Comparison of ENCODE assay signal across 9 cellular contexts in the genomic region with DNA sequence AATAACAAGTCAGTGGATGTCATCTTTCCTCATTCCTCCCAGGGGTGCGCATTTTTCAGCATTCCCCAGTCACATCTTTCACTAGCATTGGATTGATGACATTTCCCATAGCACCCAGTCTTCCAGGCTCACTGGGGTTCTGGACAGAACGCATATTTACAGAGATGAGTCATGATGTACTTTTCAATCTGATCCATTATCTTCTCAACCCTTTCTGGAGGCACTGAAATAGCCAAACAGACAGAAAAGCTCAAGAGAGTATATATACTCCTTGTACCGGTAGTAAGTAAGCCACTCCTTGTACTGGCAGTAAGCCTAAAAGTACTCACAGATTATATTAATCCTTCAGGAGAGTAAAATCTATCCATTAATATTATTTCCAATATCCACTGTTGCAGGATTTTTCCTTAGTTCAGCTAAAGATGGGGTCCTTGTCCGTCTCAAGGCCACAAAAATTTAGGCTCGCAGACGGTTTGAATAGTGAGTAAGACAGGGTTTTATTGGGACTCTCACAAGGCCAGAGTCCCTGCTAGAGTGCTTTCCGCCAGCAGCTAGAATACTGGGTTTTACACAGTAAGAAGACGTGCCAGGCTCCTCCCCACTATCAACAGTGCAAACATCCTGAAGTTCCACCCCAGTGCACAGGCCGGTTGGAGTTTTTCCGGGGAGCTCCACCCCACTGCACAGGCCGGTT.
DNase-seq lines count a peak whose midpoint lies in the region; ATAC-seq and TF ChIP-seq lines count a peak whose summit lies in the region.
"Had no signal": no experiment of that assay in that cellular context is flagged by ENCODE, and none has a peak within 500 bp of the region (broad histone marks: within the 10 kb centered on the region; RNA-seq: fewer than 3 reads in every experiment).

No MANE protein-coding gene starts in this region.

- no peak for TF ChIP-seq EP300 in ovary (IDR thresholded peaks at IDR 0.05)

- H3K79me2 ChIP-seq in DOHH2 (ENCODE audit: control insufficient read depth, low read length): no peaks in the 10 kb centered on the region

- H3K4me1 Mint-ChIP-seq in naive thymus-derived CD4-positive, alpha-beta T cell: peaks cover 0 to 2% (median 0%) of the 10 kb centered on the region in 7 donors

- H3K4me3 ChIP-seq in DOHH2 (ENCODE audit: low read length) (peak overlapping the region; percentile 41), esophagus squamous epithelium (no peak overlapping the region), ovary (no peak overlapping the region)
- H3K4me3 ChIP-seq in naive thymus-derived CD4-positive, alpha-beta T cell (ENCODE audit: low read length): no peak overlapping the region

- H3K9me3 ChIP-seq in DOHH2 (ENCODE audit: control insufficient read depth, insufficient read depth, low read length) (no peaks in the 10 kb centered on the region), esophagus squamous epithelium (no peaks in the 10 kb centered on the region), ovary (no peaks in the 10 kb centered on the region)
- no peaks in the 10 kb centered on the region for H3K9me3 ChIP-seq in naive thymus-derived CD4-positive, alpha-beta T cell (ENCODE audit: control insufficient read depth in 2 of 3, low read length in 3 of 3)

- no peaks in the 10 kb centered on the region for H3K27me3 ChIP-seq in DOHH2 (ENCODE audit: control insufficient read depth, low read length)
- no peaks in the 10 kb centered on the region for H3K27me3 ChIP-seq in esophagus squamous epithelium
- no peaks in the 10 kb centered on the region for H3K27me3 ChIP-seq in ovary
- no peaks in the 10 kb centered on the region for H3K27me3 ChIP-seq in naive thymus-derived CD4-positive, alpha-beta T cell (ENCODE audit: control insufficient read depth in 2 of 2, insufficient read depth in 2 of 2, low read length in 2 of 2)

- CTCF ChIA-PET in naive thymus-derived CD4-positive, alpha-beta T cell (lab: Charles Lee): no interaction called here

- POLR2A ChIA-PET in naive thymus-derived CD4-positive, alpha-beta T cell (lab: Charles Lee): no interaction called here

- ATAC-seq in HG03135 (IDR thresholded peaks at IDR 0.05; ENCODE audit: unreplicated experiment): no peak
- no peak for ATAC-seq in naive thymus-derived CD4-positive, alpha-beta T cell

- H3K27ac Mint-ChIP-seq in naive thymus-derived CD4-positive, alpha-beta T cell: no peak overlapping the region

- H3F3A ChIP-seq in DOHH2 (ENCODE audit: control insufficient read depth, insufficient read depth): peaks cover 3% of the 10 kb centered on the region; the same call in 1 of the 2 replicates

- TF ChIP-seq POLR2A in esophagus squamous epithelium (IDR thresholded peaks at IDR 0.05): no peak
- TF ChIP-seq POLR2A in ovary (IDR thresholded peaks at IDR 0.05): no peak

- WGBS in esophagus squamous epithelium, 2 donors: 30% methylated on average over 11 of the region's 11 CpGs
- 25 to 35% (median 30%) methylated on average over 11 of the region's 11 CpGs for WGBS in ovary, 3 donors

- no peaks in the 10 kb centered on the region for H3K9me2 ChIP-seq in DOHH2 (replicated peaks; ENCODE audit: control insufficient read depth, low read length)

- H3K4me2 ChIP-seq in DOHH2 (ENCODE audit: low read length): peak overlapping the region; percentile 57

- no peaks in the 10 kb centered on the region for H4K20me1 ChIP-seq in DOHH2 (ENCODE audit: control insufficient read depth, insufficient read depth, low read depth, low read length)

- H3K4me1 ChIP-seq in DOHH2 (ENCODE audit: control insufficient read depth, low read length) (peaks cover 19% of the 10 kb centered on the region), esophagus squamous epithelium (peaks cover 0 to 36% (median 8%) of the 10 kb centered on the region in 3 donors), ovary (ENCODE audit: insufficient read depth) (peaks cover 2% of the 10 kb centered on the region)
- H3K4me1 ChIP-seq in naive thymus-derived CD4-positive, alpha-beta T cell (ENCODE audit: control insufficient read depth in 2 of 2, insufficient read depth in 2 of 2, low read length in 2 of 2): no peaks in the 10 kb centered on the region

- no peaks in the 10 kb centered on the region for H3K36me3 Mint-ChIP-seq in naive thymus-derived CD4-positive, alpha-beta T cell

- no peaks in the 10 kb centered on the region for H3K9me3 Mint-ChIP-seq in naive thymus-derived CD4-positive, alpha-beta T cell

- no peaks in the 10 kb centered on the region for H3K36me3 ChIP-seq in DOHH2 (ENCODE audit: control insufficient read depth, low read length)
- H3K36me3 ChIP-seq in esophagus squamous epithelium: no peaks in the 10 kb centered on the region
- H3K36me3 ChIP-seq in ovary: no peaks in the 10 kb centered on the region
- no peaks in the 10 kb centered on the region for H3K36me3 ChIP-seq in naive thymus-derived CD4-positive, alpha-beta T cell (ENCODE audit: control insufficient read depth in 2 of 3, insufficient read depth in 3 of 3, low read length in 3 of 3)

- H3K27ac ChIP-seq in DOHH2 (ENCODE audit: low read depth, low read length): no peak overlapping the region
- H3K27ac ChIP-seq in esophagus squamous epithelium: peak overlapping the region; percentile 69 to 81 (median 74)
- peak overlapping the region in 1 of 2 donors; percentile 64 for H3K27ac ChIP-seq in ovary
- H3K27ac ChIP-seq in naive thymus-derived CD4-positive, alpha-beta T cell (ENCODE audit: low read depth, low read length): no peak overlapping the region

- no peaks in the 10 kb centered on the region for H3K27me3 Mint-ChIP-seq in naive thymus-derived CD4-positive, alpha-beta T cell

- DNase-seq in NCI-H774 (lab: John Stamatoyannopoulos, UW) (peak; percentile 28), esophagus squamous epithelium (lab: John Stamatoyannopoulos, UW) (no peak), ovary (peak; percentile 32 to 55 (median 45)), foreskin melanocyte (no peak)
- DNase-seq in activated CD4-positive, alpha-beta T cell treated with anti-CD3 and anti-CD28 coated beads for 48 hours: no peak
- no peak for DNase-seq in naive thymus-derived CD4-positive, alpha-beta T cell
- DNase-seq: T-helper 2 cell had no signal

- H3K4me3 Mint-ChIP-seq in naive thymus-derived CD4-positive, alpha-beta T cell: no peak overlapping the region

- intact Hi-C loops in esophagus squamous epithelium (cut with DNase I) (no loop called here), ovary (cut with DNase I) (no loop called here)
- intact Hi-C loops in naive thymus-derived CD4-positive, alpha-beta T cell (cut with micrococcal nuclease): no loop called here

- TF ChIP-seq CTCF in DOHH2 (IDR thresholded peaks at IDR 0.05; ENCODE audit: low read depth, low read length, poor library complexity, severe bottlenecking) (no peak), esophagus squamous epithelium (IDR thresholded peaks at IDR 0.05) (no peak), ovary (IDR thresholded peaks at IDR 0.05) (no peak)

Comparison
In these comparisons a context has a peak if more than half of its experiments do, and no peak if none do; other contexts are left out.
1. H3K27ac ChIP-seq: peak in esophagus squamous epithelium (4 of 4); none in DOHH2 (single experiment) and naive thymus-derived CD4-positive, alpha-beta T cell (single experiment).
2. DNase-seq: peak in NCI-H774 (single experiment) and ovary (5 of 5); none in esophagus squamous epithelium (single experiment), activated CD4-positive, alpha-beta T cell treated with anti-CD3 and anti-CD28 coated beads for 48 hours (single experiment), foreskin melanocyte (single experiment) and naive thymus-derived CD4-positive, alpha-beta T cell (0 of 9).